Comparison of ENCODE assay signal across 8 cellular contexts in genomic region chr17:7854078-7854777, GRCh38. TPM values are rescaled to one million over a fixed set of nuclear protein-coding genes. Genes with fewer than 3 reads are reported as not detected.
A peak's percentile ranks its signal among the peaks of the same experiment; 100 is the strongest.
DNase-seq lines count a peak whose midpoint lies in the region; ATAC-seq and TF ChIP-seq lines count a peak whose summit lies in the region.
"Had no signal": no experiment of that assay in that cellular context is flagged by ENCODE, and none has a peak within 500 bp of the region (broad histone marks: within the 10 kb centered on the region; RNA-seq: fewer than 3 reads in every experiment).

No MANE protein-coding gene starts in this region.

- no peaks in the 10 kb centered on the region for H3K36me3 ChIP-seq in uterus

- peak; percentile 4 for DNase-seq in stimulated activated CD4-positive, alpha-beta T cell treated with anti-CD3 and anti-CD28 coated beads, Interleukin-4, amount 100 ng/mL, for 1 hour
- DNase-seq in stimulated activated CD4-positive, alpha-beta T cell treated with anti-CD3 and anti-CD28 coated beads, Interleukin-1b, Interleukin-23, amount 100 ng/mL, for 48 hours, result no peak
- DNase-seq in islet precursor cell (peak; percentile 57), uterus (peak in 1 of 2 donors; percentile 17), KG1 (lab: John Stamatoyannopoulos, UW) (no peak)
- DNase-seq: BE2C, Kasumi-1 had no signal

- TF ChIP-seq CTCF in uterus (IDR thresholded peaks at IDR 0.05), result no peak

- H3K4me1 ChIP-seq in uterus, result peaks cover 0 to 9% of the 10 kb centered on the region in 2 donors

- TF ChIP-seq POLR2A in uterus (IDR thresholded peaks at IDR 0.05), result no peak

- no peaks in the 10 kb centered on the region for H3K9me3 ChIP-seq in uterus
- H3K9me3 ChIP-seq: BE2C had no signal

- H3K4me3 ChIP-seq in uterus, result peak overlapping the region in 1 of 2 donors; percentile 6

- peak overlapping the region; percentile 90 to 98 for H3K27ac ChIP-seq in uterus

- intact Hi-C loops in uterus (cut with DNase I; ENCODE audit: low total_unique reads), result no loop called here

- no peaks in the 10 kb centered on the region for H3K27me3 ChIP-seq in uterus
- H3K27me3 ChIP-seq: BE2C had no signal

- no peak for ATAC-seq in GM19467 (IDR thresholded peaks at IDR 0.05; ENCODE audit: unreplicated experiment)

RNA-seq across cellular contexts. Expression of gene TMEM88, which starts 0.6 kb away (rescaled TPM):
- 10 to 100 TPM in 3 of 4 donors, 1 to 10 TPM in 1; 7.3 to 68.1 (median 28.1) TPM for total RNA-seq in uterus

RNA-seq across cellular contexts. Expression of gene NAA38, which starts 3.1 kb away (rescaled TPM):
- 10 to 100 TPM in 3 of 4 donors, 1 to 10 TPM in 1; 3.6 to 94.7 (median 48.1) TPM for total RNA-seq in uterus

RNA-seq across cellular contexts. Expression of gene CYB5D1, which starts 3.6 kb away (rescaled TPM):
- 10 to 100 TPM in 3 of 4 donors, 1 to 10 TPM in 1; 3.1 to 17.6 (median 16.2) TPM for total RNA-seq in uterus

RNA-seq across cellular contexts. Expression of gene KDM6B, which starts 20.2 kb away (rescaled TPM):
- 10 to 100 TPM in 1 of 4 donors, 1 to 10 TPM in 3; 2.6 to 47.9 (median 4.4) TPM for total RNA-seq in uterus

RNA-seq across cellular contexts. Expression of gene CHD3, which starts 34.4 kb away (rescaled TPM):
- total RNA-seq in uterus, result 100 to 1,000 TPM in 3 of 4 donors, 10 to 100 TPM in 1; 81.0 to 165 (median 133) TPM

Comparison
In these comparisons a context has a peak if more than half of its experiments do, and no peak if none do; other contexts are left out.
1. DNase-seq: peak in stimulated activated CD4-positive, alpha-beta T cell treated with anti-CD3 and anti-CD28 coated beads, Interleukin-4, amount 100 ng/mL, for 1 hour (single experiment) and islet precursor cell (single experiment); none in stimulated activated CD4-positive, alpha-beta T cell treated with anti-CD3 and anti-CD28 coated beads, Interleukin-1b, Interleukin-23, amount 100 ng/mL, for 48 hours (single experiment) and KG1 (single experiment).